ENCODE assay signal across 22 cellular contexts in genomic region chr10:114995468-114995867, GRCh38. TPM values are rescaled to one million over a fixed set of nuclear protein-coding genes. Genes with fewer than 3 reads are reported as not detected.
A peak's percentile ranks its signal among the peaks of the same experiment; 100 is the strongest.
DNase-seq lines count a peak whose midpoint lies in the region; ATAC-seq and TF ChIP-seq lines count a peak whose summit lies in the region.
"Had no signal": no experiment of that assay in that cellular context is flagged by ENCODE, and none has a peak within 500 bp of the region (broad histone marks: within the 10 kb centered on the region; RNA-seq: fewer than 3 reads in every experiment).

No MANE protein-coding gene starts in this region.

- no peak overlapping the region for H2AFZ ChIP-seq in mesenchymal stem cell (ENCODE audit: low read depth, low read length)

- no peaks in the 10 kb centered on the region for H3K36me3 Mint-ChIP-seq in HFFc6 (ENCODE audit: low read depth)

- H3K9me3 ChIP-seq in AG04450 (ENCODE audit: control insufficient read depth, insufficient read depth, low read length) (no peaks in the 10 kb centered on the region), mesenchymal stem cell (ENCODE audit: control insufficient read depth, low read length) (no peaks in the 10 kb centered on the region), right cardiac atrium (ENCODE audit: control insufficient read depth, low read length) (no peaks in the 10 kb centered on the region)
- H3K9me3 ChIP-seq: upper lobe of right lung had no signal

- no peak overlapping the region for H3K4ac ChIP-seq in mesenchymal stem cell (ENCODE audit: low read depth in 1 of 2, low read length in 2 of 2)

- CTCF ChIA-PET in AG04450 (lab: Charles Lee) = interaction anchor here (2.4 kb wide), 1 partner anchor 174 kb away, joined by 6 read pairs; the partner anchor contains the start of gene FHIP2A

- H3K27me3 ChIP-seq in AG04450 (ENCODE audit: control insufficient read depth, insufficient read depth, low read length) = no peaks in the 10 kb centered on the region
- H3K27me3 ChIP-seq in mesenchymal stem cell (ENCODE audit: control insufficient read depth in 1 of 2, insufficient read depth in 1 of 2, low read length in 2 of 2) = no peaks in the 10 kb centered on the region
- H3K27me3 ChIP-seq in right cardiac atrium (ENCODE audit: control insufficient read depth, insufficient read depth) = no peaks in the 10 kb centered on the region
- H3K27me3 ChIP-seq: upper lobe of right lung had no signal

- H3K4me3 ChIP-seq in AG04450 (ENCODE audit: low read depth, low read length) = no peak overlapping the region
- no peak overlapping the region for H3K4me3 ChIP-seq in astrocyte of the spinal cord (ENCODE audit: low read depth, low read length)
- H3K4me3 ChIP-seq in mesenchymal stem cell (ENCODE audit: insufficient read depth in 1 of 2, low read depth in 1 of 2, low read length in 2 of 2) = no peak overlapping the region
- H3K4me3 ChIP-seq in right cardiac atrium (ENCODE audit: low read length) = no peak overlapping the region
- H3K4me3 ChIP-seq: skin epidermis, upper lobe of right lung had no signal

- no peak overlapping the region for H3K14ac ChIP-seq in mesenchymal stem cell (ENCODE audit: low read length in 2 of 2)

- no peak overlapping the region for H3K18ac ChIP-seq in mesenchymal stem cell (ENCODE audit: low read depth in 1 of 2, low read length in 2 of 2)

- H3K27ac ChIP-seq in AG04450 (ENCODE audit: low read depth, low read length) (peak overlapping the region; percentile 57), mesenchymal stem cell (ENCODE audit: low read length, poor library complexity, severe bottlenecking) (peak overlapping the region; percentile 41), right cardiac atrium (ENCODE audit: low read length) (no peak overlapping the region)
- H3K27ac ChIP-seq: skin epidermis, upper lobe of right lung had no signal

- TF ChIP-seq CTCF in AG04450 (IDR thresholded peaks at IDR 0.05; ENCODE audit: low read depth, low read length) = no peak
- no peak for TF ChIP-seq CTCF in HFFc6 (IDR thresholded peaks at IDR 0.05)
- no peak for TF ChIP-seq CTCF in astrocyte of the spinal cord (IDR thresholded peaks at IDR 0.05; ENCODE audit: low read depth, low read length)

- H2BK5ac ChIP-seq in mesenchymal stem cell (ENCODE audit: low read depth, low read length, poor library complexity, severe bottlenecking) = no peak overlapping the region

- intact Hi-C loops in head of caudate nucleus (cut with DNase I) = no loop called here
- intact Hi-C loops in right cardiac atrium (cut with DNase I) = no loop called here

- H3K4me1 Mint-ChIP-seq in HFFc6 (ENCODE audit: low read depth) = peaks cover 21% of the 10 kb centered on the region
- H3K4me1 Mint-ChIP-seq: naive thymus-derived CD4-positive, alpha-beta T cell had no signal

- no peak overlapping the region for H4K91ac ChIP-seq in mesenchymal stem cell (ENCODE audit: low read length)

- H3K23ac ChIP-seq in mesenchymal stem cell (ENCODE audit: low read length in 2 of 2) = no peak overlapping the region

- H2BK15ac ChIP-seq in mesenchymal stem cell (ENCODE audit: low read depth, poor library complexity, severe bottlenecking) = no peak overlapping the region

- H4K8ac ChIP-seq in mesenchymal stem cell (ENCODE audit: low read length) = no peak overlapping the region

- H2BK120ac ChIP-seq in mesenchymal stem cell (ENCODE audit: low read depth, low read length) = no peak overlapping the region

- no peak overlapping the region for H3K9ac ChIP-seq in mesenchymal stem cell (ENCODE audit: low read length)

- DNase-seq in AG04450 (ENCODE audit: low read depth, low spot score) = peak; percentile 11
- DNase-seq in HFFc6 = peak; percentile 44
- peak; percentile 12 for DNase-seq in astrocyte of the spinal cord (ENCODE audit: low read depth, low spot score)
- DNase-seq in mesenchymal stem cell = peak; percentile 53
- DNase-seq in head of caudate nucleus = no peak
- DNase-seq in Ammon's horn (ENCODE audit: low spot score) = no peak
- no peak for DNase-seq in right cardiac atrium
- DNase-seq: activated gamma-delta T cell treated with Interleukin-2 at 50 U/mL for 16 hours; amniotic stem cell; DMS79 treated with DMSO at 0.1 percent for 48 hours; hypothalamus; KG1; kidney; mammary epithelial cell; naive thymus-derived CD4-positive, alpha-beta T cell; NCI-H2029 treated with DMSO at 0.1 percent for 48 hours; RPMI8226; stimulated activated CD4-positive, alpha-beta T cell treated with anti-CD3 and anti-CD28 coated beads, Interleukin-2, amount 100 ng/mL, for 48 hours; SW 1271; upper lobe of right lung had no signal

- in situ Hi-C loops in astrocyte of the spinal cord (cut with HindIII; ENCODE audit: low sequenced_read_pairs) = no loop called here

- peak overlapping the region; percentile 59 for H3K27ac Mint-ChIP-seq in HFFc6
- H3K27ac Mint-ChIP-seq: naive thymus-derived CD4-positive, alpha-beta T cell had no signal

- 24% methylated on average over 2 of the region's 4 CpGs for WGBS in mesenchymal stem cell
- 84% methylated on average over 4 of the region's 4 CpGs for WGBS in right cardiac atrium

- H3K4me1 ChIP-seq in mesenchymal stem cell (ENCODE audit: control insufficient read depth, insufficient read depth, low read depth, low read length) (peaks cover 5% of the 10 kb centered on the region), right cardiac atrium (ENCODE audit: control insufficient read depth, insufficient read depth, low read length) (no peaks in the 10 kb centered on the region)
- H3K4me1 ChIP-seq: upper lobe of right lung had no signal

- H3K79me1 ChIP-seq in mesenchymal stem cell (replicated peaks; ENCODE audit: low read length, poor library complexity, severe bottlenecking) = peaks cover 3% of the 10 kb centered on the region

- peak overlapping the region; percentile 88 for H2AK5ac ChIP-seq in mesenchymal stem cell (ENCODE audit: low read length, severe bottlenecking)

- no peaks in the 10 kb centered on the region for H3K9me3 Mint-ChIP-seq in HFFc6
- H3K9me3 Mint-ChIP-seq: naive thymus-derived CD4-positive, alpha-beta T cell had no signal

- ATAC-seq in HG02798 (IDR thresholded peaks at IDR 0.05; ENCODE audit: poor library complexity, unreplicated experiment) (no peak), right cardiac atrium (no peak)
- ATAC-seq: naive thymus-derived CD4-positive, alpha-beta T cell; upper lobe of right lung had no signal

- peaks cover 0 to 4% of the 10 kb centered on the region in 2 experiments for H3K36me3 ChIP-seq in mesenchymal stem cell (ENCODE audit: control insufficient read depth in 1 of 2, insufficient read depth in 2 of 2, low read depth in 1 of 2, low read length in 2 of 2)
- H3K36me3 ChIP-seq: upper lobe of right lung had no signal

- no peaks in the 10 kb centered on the region for H3K27me3 Mint-ChIP-seq in HFFc6 (ENCODE audit: insufficient read depth)
- H3K27me3 Mint-ChIP-seq: naive thymus-derived CD4-positive, alpha-beta T cell had no signal

- H2BK12ac ChIP-seq in mesenchymal stem cell (ENCODE audit: low read length in 2 of 2) = no peak overlapping the region

- POLR2A ChIA-PET in AG04450 (lab: Yijun Ruan, JAX) = no interaction called here

- no peak overlapping the region for H3K4me2 ChIP-seq in mesenchymal stem cell (ENCODE audit: low read length, poor library complexity, severe bottlenecking)

- H3K4me3 Mint-ChIP-seq in HFFc6 = peak overlapping the region; percentile 25
- H3K4me3 Mint-ChIP-seq: naive thymus-derived CD4-positive, alpha-beta T cell had no signal

RNA-seq across cellular contexts. Expression of gene TRUB1, which starts 57.5 kb away (rescaled TPM):
- 13.7 and 21.0 TPM in 2 replicates for polyA plus RNA-seq in AG04450 (2011; rRNA removed)
- polyA minus RNA-seq in AG04450 (2011; rRNA and poly(A)+ RNA removed) = 15.9 and 19.7 TPM in 2 replicates
- total RNA-seq in HFFc6 (2021; fragmentation: NEBNext Ultra II Directional; extraction: Animal tissue kit (Norgen Biotek cat#: 25700)) = 10 to 100 TPM; 17.4 to 23.2 (median 22.3) TPM
- polyA plus RNA-seq in mesenchymal stem cell (2013, experiment 1 of 2) = 13.5 TPM
- polyA plus RNA-seq in mesenchymal stem cell (2013, experiment 2 of 2) = 14.5 TPM
- total RNA-seq in right cardiac atrium = 10 to 100 TPM; 11.8 to 18.8 (median 16.4) TPM
- polyA plus RNA-seq in right cardiac atrium = 11.8 TPM

Comparison
In these comparisons a context has a peak if more than half of its experiments do, and no peak if none do; other contexts are left out.
1. DNase-seq: peak in AG04450 (single experiment), HFFc6 (single experiment), astrocyte of the spinal cord (single experiment) and mesenchymal stem cell (single experiment); none in head of caudate nucleus (0 of 42), Ammon's horn (single experiment) and right cardiac atrium (0 of 3).